Comparison of ENCODE assay signal across 1 cellular context in the genomic region with DNA sequence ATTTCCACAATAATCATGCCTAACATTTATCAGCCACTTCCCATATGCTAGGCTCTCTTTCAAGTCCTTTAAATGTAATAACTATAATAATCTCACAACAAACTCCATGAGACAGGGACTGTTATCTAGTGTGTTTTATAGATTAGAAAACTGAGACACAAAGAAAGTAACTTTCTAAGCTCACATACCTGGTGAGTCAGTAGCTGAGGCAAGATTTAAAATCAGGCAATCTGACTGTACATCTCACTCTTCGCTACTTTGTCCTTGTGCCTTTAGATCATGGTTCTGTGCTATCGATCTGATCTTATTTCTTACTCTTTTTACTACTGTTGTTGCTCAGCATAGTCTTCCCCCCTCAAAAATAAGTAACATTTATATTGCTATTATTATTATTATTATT.
TF ChIP-seq lines count a peak whose summit lies in the region.

No MANE protein-coding gene starts in this region.

TF ChIP-seq in IMR-90, 13 proteins besides CTCF, POLR2A, EP300 and RAD21:
- TF ChIP-seq, protein P1, sequence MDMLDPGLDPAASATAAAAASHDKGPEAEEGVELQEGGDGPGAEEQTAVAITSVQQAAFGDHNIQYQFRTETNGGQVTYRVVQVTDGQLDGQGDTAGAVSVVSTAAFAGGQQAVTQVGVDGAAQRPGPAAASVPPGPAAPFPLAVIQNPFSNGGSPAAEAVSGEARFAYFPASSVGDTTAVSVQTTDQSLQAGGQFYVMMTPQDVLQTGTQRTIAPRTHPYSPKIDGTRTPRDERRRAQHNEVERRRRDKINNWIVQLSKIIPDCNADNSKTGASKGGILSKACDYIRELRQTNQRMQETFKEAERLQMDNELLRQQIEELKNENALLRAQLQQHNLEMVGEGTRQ (IDR thresholded peaks at IDR 0.05; ENCODE audit: low read depth, low read length), result no peak
- peak; percentile 20; the same call in 1 of the 2 replicates for TF ChIP-seq CEBPB (IDR thresholded peaks at IDR 0.05; ENCODE audit: low read depth, low read length)
